Comparison of ENCODE assay signal across 19 cellular contexts in genomic region chr19:42369433-42370067, GRCh38. TPM values are rescaled to one million over a fixed set of nuclear protein-coding genes. Genes with fewer than 3 reads are reported as not detected.
A peak's percentile ranks its signal among the peaks of the same experiment; 100 is the strongest.
DNase-seq lines count a peak whose midpoint lies in the region; ATAC-seq, FAIRE-seq and TF ChIP-seq lines count a peak whose summit lies in the region.
"Had no signal": no experiment of that assay in that cellular context is flagged by ENCODE, and none has a peak within 500 bp of the region (broad histone marks: within the 10 kb centered on the region; RNA-seq: fewer than 3 reads in every experiment).

No MANE protein-coding gene starts in this region.

- POLR2A ChIA-PET in K562 (lab: Yijun Ruan, JAX) = no interaction called here
- POLR2A ChIA-PET in naive thymus-derived CD4-positive, alpha-beta T cell (lab: Charles Lee) = no interaction called here

- no peak for TF ChIP-seq EP300 in K562 (IDR thresholded peaks at IDR 0.05; ENCODE audit: low read length)

- peaks cover 10% of the 10 kb centered on the region for H3K9me3 Mint-ChIP-seq in GM23338
- no peaks in the 10 kb centered on the region for H3K9me3 Mint-ChIP-seq in stimulated activated effector memory CD8-positive, alpha-beta T cell treated with anti-CD3 and anti-CD28 coated beads, Interleukin-12 subunit alpha, Interleukin-12 subunit beta, amount 100 ng/mL, for 72 hours
- no peaks in the 10 kb centered on the region for H3K9me3 Mint-ChIP-seq in naive thymus-derived CD4-positive, alpha-beta T cell
- H3K9me3 Mint-ChIP-seq: IgD-negative memory B cell had no signal

- H3K9me3 ChIP-seq in K562 (replicated peaks; ENCODE audit: control insufficient read depth, insufficient read depth, low read depth, low read length) (no peaks in the 10 kb centered on the region), iPS-18a (ENCODE audit: control insufficient read depth, low read depth, low read length) (no peaks in the 10 kb centered on the region)
- H3K9me3 ChIP-seq in naive thymus-derived CD4-positive, alpha-beta T cell (ENCODE audit: control insufficient read depth in 2 of 3, low read length in 3 of 3) = no peaks in the 10 kb centered on the region
- H3K9me3 ChIP-seq: Peyer's patch, SJSA1 had no signal

- H3K27ac ChIP-seq in GM23338 (ENCODE audit: low read depth) (no peak overlapping the region), K562 (ENCODE audit: extremely low read depth, low read depth, low read length) (no peak overlapping the region), iPS-18a (ENCODE audit: low read length) (no peak overlapping the region)
- H3K27ac ChIP-seq in naive thymus-derived CD4-positive, alpha-beta T cell (ENCODE audit: low read depth, low read length) = no peak overlapping the region
- H3K27ac ChIP-seq: Peyer's patch, SJSA1 had no signal

- H3K9ac ChIP-seq in K562 (ENCODE audit: insufficient read depth in 1 of 2, low read depth in 2 of 2, low read length in 2 of 2) (peak overlapping the region in 1 of 2 experiments; percentile 6; a peak in 1 of 4 replicates), iPS-18a (ENCODE audit: low read length) (peak overlapping the region; percentile 22)

- H2AFZ ChIP-seq in GM23338 = no peak overlapping the region
- H2AFZ ChIP-seq in K562 (ENCODE audit: low read depth, low read length) = no peak overlapping the region

- peak overlapping the region; percentile 33; the same call in 1 of the 3 replicates for H3K4me3 Mint-ChIP-seq in GM23338
- H3K4me3 Mint-ChIP-seq in stimulated activated effector memory CD8-positive, alpha-beta T cell treated with anti-CD3 and anti-CD28 coated beads, Interleukin-12 subunit alpha, Interleukin-12 subunit beta, amount 100 ng/mL, for 72 hours = no peak overlapping the region
- H3K4me3 Mint-ChIP-seq in naive thymus-derived CD4-positive, alpha-beta T cell = no peak overlapping the region

- H3K9me1 ChIP-seq in K562 (ENCODE audit: control insufficient read depth, insufficient read depth, low read length) = no peaks in the 10 kb centered on the region

- H3K9me2 ChIP-seq in GM23338 (ENCODE audit: insufficient read depth) = no peaks in the 10 kb centered on the region

- no peak for DNase-seq in GM23338 (ENCODE audit: low spot score)
- DNase-seq in K562 (ENCODE audit: extremely low read depth in 1 of 4, low spot score in 3 of 4) = no peak
- no peak for DNase-seq in stimulated activated effector memory CD8-positive, alpha-beta T cell treated with anti-CD3 and anti-CD28 coated beads, Interleukin-12 subunit alpha, Interleukin-12 subunit beta, amount 100 ng/mL, for 72 hours (ENCODE audit: low spot score in 2 of 2)
- DNase-seq in activated CD8-positive, alpha-beta memory T cell treated with anti-CD3 and anti-CD28 coated beads, Interleukin-2, amount 50 U/mL, for 4 hours = no peak
- DNase-seq in naive thymus-derived CD4-positive, alpha-beta T cell = no peak
- DNase-seq in activated effector memory CD4-positive, alpha-beta T cell treated with Interleukin-2 at 50 U/mL for 16 hours = no peak
- DNase-seq: GDM1, NCI-H1105 treated with DMSO at 0.1 percent for 48 hours, NCI-H2171, NCI-H524, Peyer's patch had no signal

- peaks cover 32% of the 10 kb centered on the region for H3K4me1 ChIP-seq in GM23338 (ENCODE audit: insufficient read depth)
- peaks cover 0 to 38% of the 10 kb centered on the region in 2 experiments; a peak in 3 of 5 replicates for H3K4me1 ChIP-seq in K562 (replicated peaks in 1 of 2; ENCODE audit: control insufficient read depth in 2 of 2, insufficient read depth in 2 of 2, low read length in 2 of 2)
- H3K4me1 ChIP-seq in iPS-18a (ENCODE audit: control insufficient read depth, low read depth, low read length) = peaks cover 21% of the 10 kb centered on the region
- no peaks in the 10 kb centered on the region for H3K4me1 ChIP-seq in naive thymus-derived CD4-positive, alpha-beta T cell (ENCODE audit: control insufficient read depth in 2 of 2, insufficient read depth in 2 of 2, low read length in 2 of 2)

- H3F3A ChIP-seq in GM23338 (replicated peaks; ENCODE audit: low read depth) = 0 out of 2 replicates have a peak, but pooled peaks cover 12% of the 10 kb centered on the region

- no peak for TF ChIP-seq POLR2A in K562 (conservative IDR thresholded peaks at IDR 0.05)

- H3K4me1 Mint-ChIP-seq in GM23338 = peaks cover 52% of the 10 kb centered on the region
- H3K4me1 Mint-ChIP-seq in stimulated activated effector memory CD8-positive, alpha-beta T cell treated with anti-CD3 and anti-CD28 coated beads, Interleukin-12 subunit alpha, Interleukin-12 subunit beta, amount 100 ng/mL, for 72 hours = no peaks in the 10 kb centered on the region
- peaks cover 0 to 5% (median 0%) of the 10 kb centered on the region in 7 donors for H3K4me1 Mint-ChIP-seq in naive thymus-derived CD4-positive, alpha-beta T cell

- CTCF ChIA-PET in K562 (lab: Yijun Ruan, JAX; ENCODE audit: low intra/inter-chr PET ratio) = no interaction called here
- CTCF ChIA-PET in naive thymus-derived CD4-positive, alpha-beta T cell (lab: Charles Lee) = no interaction called here

- H3K36me3 ChIP-seq in GM23338 (ENCODE audit: insufficient read depth) = no peaks in the 10 kb centered on the region
- no peaks in the 10 kb centered on the region for H3K36me3 ChIP-seq in K562 (ENCODE audit: control insufficient read depth, insufficient read depth, low read length)
- H3K36me3 ChIP-seq in iPS-18a (ENCODE audit: control insufficient read depth, low read depth, low read length) = no peaks in the 10 kb centered on the region
- H3K36me3 ChIP-seq in naive thymus-derived CD4-positive, alpha-beta T cell (ENCODE audit: control insufficient read depth in 2 of 3, insufficient read depth in 3 of 3, low read length in 3 of 3) = no peaks in the 10 kb centered on the region
- H3K36me3 ChIP-seq: SJSA1 had no signal

- H4K20me1 ChIP-seq in GM23338 (replicated peaks; ENCODE audit: insufficient read depth) = no peaks in the 10 kb centered on the region
- no peaks in the 10 kb centered on the region for H4K20me1 ChIP-seq in K562 (replicated peaks; ENCODE audit: control insufficient read depth, insufficient read depth, low read length)

- 0 out of 2 replicates have a peak overlapping the region, but pooled peaks have one; percentile 55 for H3K4me2 ChIP-seq in GM23338
- H3K4me2 ChIP-seq in K562 (ENCODE audit: insufficient read depth, low read length) = no peak overlapping the region

- intact Hi-C loops in K562 (cut with micrococcal nuclease) = no loop called here
- intact Hi-C loops in naive thymus-derived CD4-positive, alpha-beta T cell (cut with micrococcal nuclease) = no loop called here

- peak; percentile 24; the same call in 2 of the 3 replicates for ATAC-seq in GM23338
- no peak for ATAC-seq in K562
- no peak for ATAC-seq in stimulated activated effector memory CD8-positive, alpha-beta T cell treated with anti-CD3 and anti-CD28 coated beads, Interleukin-12 subunit alpha, Interleukin-12 subunit beta, amount 100 ng/mL, for 72 hours
- ATAC-seq in naive thymus-derived CD4-positive, alpha-beta T cell = no peak

- peaks cover 19% of the 10 kb centered on the region for H3K27me3 Mint-ChIP-seq in GM23338 (ENCODE audit: insufficient read depth, low read depth, poor library complexity)
- no peaks in the 10 kb centered on the region for H3K27me3 Mint-ChIP-seq in naive thymus-derived CD4-positive, alpha-beta T cell
- H3K27me3 Mint-ChIP-seq: IgD-negative memory B cell had no signal

- H3K36me3 Mint-ChIP-seq in GM23338 (ENCODE audit: low read depth) = peaks cover 41% of the 10 kb centered on the region
- H3K36me3 Mint-ChIP-seq in stimulated activated effector memory CD8-positive, alpha-beta T cell treated with anti-CD3 and anti-CD28 coated beads, Interleukin-12 subunit alpha, Interleukin-12 subunit beta, amount 100 ng/mL, for 72 hours = peaks cover 4% of the 10 kb centered on the region
- H3K36me3 Mint-ChIP-seq in naive thymus-derived CD4-positive, alpha-beta T cell = peaks cover 0 to 4% (median 0%) of the 10 kb centered on the region in 5 donors

- no peak for TF ChIP-seq RAD21 in K562 (CRISPR knock-in tag; conservative IDR thresholded peaks at IDR 0.05 in 1 of 2, IDR thresholded peaks at IDR 0.05 in 1 of 2)

- BruUV-seq in K562 (replicated peaks; lab: Mats Ljungman, UMichigan) = no TSS peak

- no peak for FAIRE-seq in K562 (lab: Jason Lieb, UNC)
- FAIRE-seq: A204.1, D721Med, GM18507, HTR-8/SVneo had no signal

- 61% methylated on average over 20 of the region's 27 CpGs for WGBS in K562 (ENCODE audit: insufficient coverage, low coverage, missing lambda C conversion rate)

- H3K27me3 ChIP-seq in GM23338 (ENCODE audit: insufficient read depth) (no peaks in the 10 kb centered on the region), K562 (ENCODE audit: control insufficient read depth in 2 of 2, insufficient read depth in 2 of 2, low read length in 2 of 2) (no peaks in the 10 kb centered on the region), iPS-18a (ENCODE audit: control insufficient read depth, insufficient read depth, low read length) (no peaks in the 10 kb centered on the region)
- H3K27me3 ChIP-seq in naive thymus-derived CD4-positive, alpha-beta T cell (ENCODE audit: control insufficient read depth in 2 of 2, insufficient read depth in 2 of 2, low read length in 2 of 2) = no peaks in the 10 kb centered on the region
- H3K27me3 ChIP-seq: Peyer's patch, SJSA1 had no signal

- H3K4me3 ChIP-seq in GM23338 (0 out of 2 replicates have a peak overlapping the region, but pooled peaks have one; percentile 31), K562 (no peak overlapping the region), iPS-18a (ENCODE audit: low read length) (no peak overlapping the region)
- H3K4me3 ChIP-seq in naive thymus-derived CD4-positive, alpha-beta T cell (ENCODE audit: low read length) = no peak overlapping the region
- H3K4me3 ChIP-seq: Peyer's patch, SJSA1 had no signal

- in situ Hi-C loops in K562 (cut with MboI) = no loop called here

- no peak for TF ChIP-seq CTCF in GM23338 (conservative IDR thresholded peaks at IDR 0.05; ENCODE audit: low read depth in 2 of 2)
- no peak for TF ChIP-seq CTCF in K562 (IDR thresholded peaks at IDR 0.05 in 2 of 3, conservative IDR thresholded peaks at IDR 0.05 in 1 of 3; ENCODE audit: insufficient read depth in 2 of 3, low read depth in 1 of 3, low read length in 3 of 3)

- H3K79me2 ChIP-seq in GM23338 (replicated peaks; ENCODE audit: insufficient read depth) (no peaks in the 10 kb centered on the region), K562 (ENCODE audit: control insufficient read depth, insufficient read depth, low read length) (no peaks in the 10 kb centered on the region)

- H3K27ac Mint-ChIP-seq in GM23338 = peak overlapping the region; percentile 52; the same call in 1 of the 2 replicates
- H3K27ac Mint-ChIP-seq in stimulated activated effector memory CD8-positive, alpha-beta T cell treated with anti-CD3 and anti-CD28 coated beads, Interleukin-12 subunit alpha, Interleukin-12 subunit beta, amount 100 ng/mL, for 72 hours = peak overlapping the region; percentile 58
- H3K27ac Mint-ChIP-seq in naive thymus-derived CD4-positive, alpha-beta T cell = no peak overlapping the region
- H3K27ac Mint-ChIP-seq: IgD-negative memory B cell had no signal

RNA-seq across cellular contexts. Expression of gene CNFN, which starts 20.5 kb away (rescaled TPM):
- 6.7 TPM in 1 of 2 replicates, not detected in the other for total RNA-seq in GM23338 (2014; rRNA removed; shearing (Covaris generic))
- polyA plus RNA-seq in GM23338 (2016; fragmentation: Nextera tagmentation; extraction: Ambion mirVana) (54.5 and 71.5 TPM in 2 replicates), K562 (2011; rRNA removed) (0.18 TPM in 1 of 2 replicates, not detected in the other), K562 (2014; fragmentation: Illumina TruSeq; extraction: Trizol) (0.47 TPM in 1 of 2 replicates, not detected in the other), K562 (2014; fragmentation: Nextera tagmentation; extraction: Ambion mirVana) (under 1 TPM in 1 of 2 experiments, not detected in 1; 0.18 TPM), K562 (2014; rRNA removed) (0.52 and 1.8 TPM in 2 replicates)
- not detected in 2 replicates for total RNA-seq in K562 (2011; cell fraction: chromatin; rRNA removed; ENCODE audit: low replicate concordance)
- not detected in 2 replicates for total RNA-seq in K562 (2011; cell fraction: nucleolus; rRNA removed)
- not detected in 2 replicates for total RNA-seq in K562 (2011; cell fraction: nucleoplasm; rRNA removed)
- total RNA-seq in K562 (2014; rRNA removed) (0.94 TPM in 1 of 2 replicates, not detected in the other), K562 (2014; rRNA removed; fragmentation: Illumina TruSeq; extraction: Trizol) (not detected in 2 replicates), K562 (2015; rRNA removed; fragmentation: Illumina TruSeq; extraction: Trizol) (not detected in 2 replicates), K562 (2021) (0.35 TPM in 1 of 2 replicates, not detected in the other)
- 0.22 and 1.2 TPM in 2 replicates for polyA plus RNA-seq in K562 (2011; cell fraction: cytosol; rRNA removed)
- polyA plus RNA-seq in K562 (2011; cell fraction: nucleus; rRNA removed) = 0.33 TPM in 1 of 2 replicates, not detected in the other
- polyA plus RNA-seq in K562 (2012) = 0.66 and 0.79 TPM in 2 replicates
- not detected in 2 replicates for polyA minus RNA-seq in K562 (2011; rRNA and poly(A)+ RNA removed)
- polyA minus RNA-seq in K562 (2011; cell fraction: cytosol; rRNA and poly(A)+ RNA removed) = not detected in 2 replicates
- polyA minus RNA-seq in K562 (2011; cell fraction: nucleus; rRNA and poly(A)+ RNA removed) = not detected in 2 replicates
- total RNA-seq in naive thymus-derived CD4-positive, alpha-beta T cell = under 1 TPM in 1 of 5 experiments, not detected in 4; 0.75 TPM
- polyA plus RNA-seq in naive thymus-derived CD4-positive, alpha-beta T cell = under 1 TPM in 1 of 2 donors, not detected in 1; 0.52 TPM
- total RNA-seq: SJSA1 had no signal

RNA-seq across cellular contexts. Expression of gene MEGF8, which starts 44.1 kb away (rescaled TPM):
- 32.1 and 40.5 TPM in 2 replicates for total RNA-seq in GM23338 (2014; rRNA removed; shearing (Covaris generic))
- polyA plus RNA-seq in GM23338 (2016; fragmentation: Nextera tagmentation; extraction: Ambion mirVana) = 4.7 and 6.2 TPM in 2 replicates
- total RNA-seq in K562 (2011; cell fraction: chromatin; rRNA removed; ENCODE audit: low replicate concordance) = 10.5 and 30.6 TPM in 2 replicates
- 29.2 and 30.2 TPM in 2 replicates for total RNA-seq in K562 (2011; cell fraction: nucleolus; rRNA removed)
- total RNA-seq in K562 (2011; cell fraction: nucleoplasm; rRNA removed) = 14.0 and 15.8 TPM in 2 replicates
- total RNA-seq in K562 (2014; rRNA removed) = 3.8 and 4.5 TPM in 2 replicates
- total RNA-seq in K562 (2014; rRNA removed; fragmentation: Illumina TruSeq; extraction: Trizol) = 1.5 and 1.8 TPM in 2 replicates
- total RNA-seq in K562 (2015; rRNA removed; fragmentation: Illumina TruSeq; extraction: Trizol) = 3.0 and 3.4 TPM in 2 replicates
- total RNA-seq in K562 (2021) = 10.0 and 13.1 TPM in 2 replicates
- polyA plus RNA-seq in K562 (2011; rRNA removed) = 1.9 and 2.1 TPM in 2 replicates
- polyA plus RNA-seq in K562 (2011; cell fraction: cytosol; rRNA removed) = 1.8 and 3.8 TPM in 2 replicates
- 5.9 and 11.6 TPM in 2 replicates for polyA plus RNA-seq in K562 (2011; cell fraction: nucleus; rRNA removed)
- polyA plus RNA-seq in K562 (2012) = 6.5 and 11.3 TPM in 2 replicates
- polyA plus RNA-seq in K562 (2014; fragmentation: Illumina TruSeq; extraction: Trizol) = 3.9 and 4.6 TPM in 2 replicates
- polyA plus RNA-seq in K562 (2014; fragmentation: Nextera tagmentation; extraction: Ambion mirVana) = under 1 TPM; 0.28 to 0.34 TPM
- polyA plus RNA-seq in K562 (2014; rRNA removed) = 4.5 and 4.7 TPM in 2 replicates
- polyA minus RNA-seq in K562 (2011; rRNA and poly(A)+ RNA removed) = 2.1 and 2.6 TPM in 2 replicates
- polyA minus RNA-seq in K562 (2011; cell fraction: cytosol; rRNA and poly(A)+ RNA removed) = 8.0 and 10.0 TPM in 2 replicates
- 7.9 and 8.1 TPM in 2 replicates for polyA minus RNA-seq in K562 (2011; cell fraction: nucleus; rRNA and poly(A)+ RNA removed)
- total RNA-seq in naive thymus-derived CD4-positive, alpha-beta T cell = 1 to 10 TPM; 6.7 to 9.3 (median 8.6) TPM
- under 1 TPM; 0.40 TPM for polyA plus RNA-seq in naive thymus-derived CD4-positive, alpha-beta T cell

RNA-seq across cellular contexts. Expression of gene TMEM145, which starts 56.4 kb away (rescaled TPM):
- total RNA-seq in GM23338 (2014; rRNA removed; shearing (Covaris generic)) = 1.3 and 5.4 TPM in 2 replicates
- polyA plus RNA-seq in GM23338 (2016; fragmentation: Nextera tagmentation; extraction: Ambion mirVana) (1.9 and 2.3 TPM in 2 replicates), K562 (2011; rRNA removed) (1.3 and 1.8 TPM in 2 replicates), K562 (2014; fragmentation: Illumina TruSeq; extraction: Trizol) (1.8 and 2.0 TPM in 2 replicates), K562 (2014; fragmentation: Nextera tagmentation; extraction: Ambion mirVana) (not detected), K562 (2014; rRNA removed) (3.0 and 4.1 TPM in 2 replicates)
- total RNA-seq in K562 (2011; cell fraction: chromatin; rRNA removed; ENCODE audit: low replicate concordance) = 4.7 and 17.0 TPM in 2 replicates
- total RNA-seq in K562 (2011; cell fraction: nucleolus; rRNA removed) = 7.8 and 16.2 TPM in 2 replicates
- total RNA-seq in K562 (2011; cell fraction: nucleoplasm; rRNA removed) = 4.7 and 8.2 TPM in 2 replicates
- total RNA-seq in K562 (2014; rRNA removed) (0.61 TPM in 1 of 2 replicates, not detected in the other), K562 (2014; rRNA removed; fragmentation: Illumina TruSeq; extraction: Trizol) (0.80 and 0.83 TPM in 2 replicates), K562 (2015; rRNA removed; fragmentation: Illumina TruSeq; extraction: Trizol) (0.75 and 0.94 TPM in 2 replicates), K562 (2021) (2.8 and 5.5 TPM in 2 replicates)
- 0.54 and 0.77 TPM in 2 replicates for polyA plus RNA-seq in K562 (2011; cell fraction: cytosol; rRNA removed)
- polyA plus RNA-seq in K562 (2011; cell fraction: nucleus; rRNA removed) = 16.6 and 17.9 TPM in 2 replicates
- 0.91 and 2.6 TPM in 2 replicates for polyA plus RNA-seq in K562 (2012)
- 1.9 and 2.4 TPM in 2 replicates for polyA minus RNA-seq in K562 (2011; rRNA and poly(A)+ RNA removed)
- 4.5 TPM in 1 of 2 replicates, not detected in the other for polyA minus RNA-seq in K562 (2011; cell fraction: cytosol; rRNA and poly(A)+ RNA removed)
- 6.6 and 11.7 TPM in 2 replicates for polyA minus RNA-seq in K562 (2011; cell fraction: nucleus; rRNA and poly(A)+ RNA removed)
- not detected for total RNA-seq in naive thymus-derived CD4-positive, alpha-beta T cell
- polyA plus RNA-seq in naive thymus-derived CD4-positive, alpha-beta T cell = not detected
- total RNA-seq: M059J, Peyer's patch, SJSA1 had no signal
- polyA plus RNA-seq: IgD-negative memory B cell had no signal

RNA-seq across cellular contexts. Expression of gene LIPE, which starts 57.6 kb away (rescaled TPM):
- 10.9 and 16.2 TPM in 2 replicates for total RNA-seq in GM23338 (2014; rRNA removed; shearing (Covaris generic))
- polyA plus RNA-seq in GM23338 (2016; fragmentation: Nextera tagmentation; extraction: Ambion mirVana) (4.3 and 5.8 TPM in 2 replicates), K562 (2011; rRNA removed) (not detected in 2 replicates), K562 (2014; fragmentation: Illumina TruSeq; extraction: Trizol) (not detected in 2 replicates), K562 (2014; fragmentation: Nextera tagmentation; extraction: Ambion mirVana) (not detected), K562 (2014; rRNA removed) (not detected in 2 replicates)
- total RNA-seq in K562 (2011; cell fraction: chromatin; rRNA removed; ENCODE audit: low replicate concordance) = not detected in 2 replicates
- not detected in 2 replicates for total RNA-seq in K562 (2011; cell fraction: nucleolus; rRNA removed)
- not detected in 2 replicates for total RNA-seq in K562 (2011; cell fraction: nucleoplasm; rRNA removed)
- total RNA-seq in K562 (2014; rRNA removed) (not detected in 2 replicates), K562 (2014; rRNA removed; fragmentation: Illumina TruSeq; extraction: Trizol) (not detected in 2 replicates), K562 (2015; rRNA removed; fragmentation: Illumina TruSeq; extraction: Trizol) (not detected in 2 replicates), K562 (2021) (0.22 and 0.27 TPM in 2 replicates)
- not detected in 2 replicates for polyA plus RNA-seq in K562 (2011; cell fraction: cytosol; rRNA removed)
- polyA plus RNA-seq in K562 (2011; cell fraction: nucleus; rRNA removed) = not detected in 2 replicates
- polyA plus RNA-seq in K562 (2012) = 0.05 and 0.43 TPM in 2 replicates
- not detected in 2 replicates for polyA minus RNA-seq in K562 (2011; rRNA and poly(A)+ RNA removed)
- not detected in 2 replicates for polyA minus RNA-seq in K562 (2011; cell fraction: cytosol; rRNA and poly(A)+ RNA removed)
- polyA minus RNA-seq in K562 (2011; cell fraction: nucleus; rRNA and poly(A)+ RNA removed) = not detected in 2 replicates
- 10 to 100 TPM; 15.8 to 35.4 (median 28.3) TPM for total RNA-seq in naive thymus-derived CD4-positive, alpha-beta T cell
- polyA plus RNA-seq in naive thymus-derived CD4-positive, alpha-beta T cell = 1 to 10 TPM; 7.0 to 9.8 TPM

Comparison
In these comparisons a context has a peak if more than half of its experiments do, and no peak if none do; other contexts are left out.
1. H3K27ac Mint-ChIP-seq: peak in GM23338 (single experiment) and stimulated activated effector memory CD8-positive, alpha-beta T cell treated with anti-CD3 and anti-CD28 coated beads, Interleukin-12 subunit alpha, Interleukin-12 subunit beta, amount 100 ng/mL, for 72 hours (single experiment); none in naive thymus-derived CD4-positive, alpha-beta T cell (0 of 9).